In genomic region chr2:75311993-75312392, GRCh38 we compare ENCODE assay signal across 8 cellular contexts.
DNase-seq lines count a peak whose midpoint lies in the region; ATAC-seq, FAIRE-seq and TF ChIP-seq lines count a peak whose summit lies in the region.

No MANE protein-coding gene starts in this region.

- WGBS in A549 (ENCODE audit: missing lambda C conversion rate): 70% methylated on average over 4 of the region's 4 CpGs

- DNase-seq in A549 (ENCODE audit: low read depth in 1 of 2, low spot score in 1 of 2) (peak in 1 of 2 experiments; percentile 32), NOMO-1 (lab: John Stamatoyannopoulos, UW; ENCODE audit: unreplicated experiment in 2 of 2) (peak; percentile 35 to 73), left kidney (ENCODE audit: low read depth, low spot score) (peak; percentile 33), NCI-H526 treated with DMSO at 0.1 percent for 48 hours (lab: John Stamatoyannopoulos, UW) (no peak), frontal cortex (ENCODE audit: low spot score in 2 of 2) (no peak)
- DNase-seq in NK-92 treated with Interleukin-12 subunit alpha and Interleukin-12 subunit beta, amount 100 ng/mL, for 24 hours (lab: John Stamatoyannopoulos, UW): no peak

- no peak for TF ChIP-seq EP300 in A549 (IDR thresholded peaks at IDR 0.05)

- POLR2A ChIA-PET in A549 (lab: Yijun Ruan, JAX): no interaction called here

- CTCF ChIA-PET in A549 (lab: Yijun Ruan, JAX): interaction anchor here (0.9 kb wide), 1 partner anchor 112 kb away, joined by 3 read pairs; the partner anchor contains the start of gene TACR1

- no peaks in the 10 kb centered on the region for H3K9me3 ChIP-seq in A549

- H3K4me2 ChIP-seq in A549: no peak overlapping the region

- no peak overlapping the region for H3K27ac ChIP-seq in A549

- ATAC-seq in A549: peak; percentile 93 to 96
- peak; percentile 100 for ATAC-seq in GM18870 (IDR thresholded peaks at IDR 0.05; ENCODE audit: unreplicated experiment)
- peak; percentile 100 for ATAC-seq in HG02943 (IDR thresholded peaks at IDR 0.05; ENCODE audit: low read depth, unreplicated experiment)

- H3K4me3 ChIP-seq in A549: no peak overlapping the region

- TF ChIP-seq RAD21 in A549 (conservative IDR thresholded peaks at IDR 0.05 in 1 of 2, IDR thresholded peaks at IDR 0.05 in 1 of 2): no peak

- no peak for TF ChIP-seq CTCF in A549 (IDR thresholded peaks at IDR 0.05)

- peaks cover 18% of the 10 kb centered on the region for H3K4me1 ChIP-seq in A549

- FAIRE-seq in A549 (lab: Jason Lieb, UNC) (no peak), frontal cortex (lab: Jason Lieb, UNC) (no peak)

- TF ChIP-seq POLR2A in A549 (IDR thresholded peaks at IDR 0.05; ENCODE audit: low read length): no peak

TF ChIP-seq in A549, 52 proteins besides CTCF, POLR2A, EP300 and RAD21:
- TF ChIP-seq PHF8 (IDR thresholded peaks at IDR 0.05; ENCODE audit: borderline replicate concordance, low read depth) (no peak), JUN (IDR thresholded peaks at IDR 0.05) (no peak)
- TF ChIP-seq, protein P1, sequence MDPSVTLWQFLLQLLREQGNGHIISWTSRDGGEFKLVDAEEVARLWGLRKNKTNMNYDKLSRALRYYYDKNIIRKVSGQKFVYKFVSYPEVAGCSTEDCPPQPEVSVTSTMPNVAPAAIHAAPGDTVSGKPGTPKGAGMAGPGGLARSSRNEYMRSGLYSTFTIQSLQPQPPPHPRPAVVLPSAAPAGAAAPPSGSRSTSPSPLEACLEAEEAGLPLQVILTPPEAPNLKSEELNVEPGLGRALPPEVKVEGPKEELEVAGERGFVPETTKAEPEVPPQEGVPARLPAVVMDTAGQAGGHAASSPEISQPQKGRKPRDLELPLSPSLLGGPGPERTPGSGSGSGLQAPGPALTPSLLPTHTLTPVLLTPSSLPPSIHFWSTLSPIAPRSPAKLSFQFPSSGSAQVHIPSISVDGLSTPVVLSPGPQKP (IDR thresholded peaks at IDR 0.05; ENCODE audit: low read depth, low read length): no peak

Comparison
In these comparisons a context has a peak if more than half of its experiments do, and no peak if none do; other contexts are left out.
1. DNase-seq: peak in NOMO-1 (2 of 2) and left kidney (single experiment); none in NCI-H526 treated with DMSO at 0.1 percent for 48 hours (single experiment), NK-92 treated with Interleukin-12 subunit alpha and Interleukin-12 subunit beta, amount 100 ng/mL, for 24 hours (single experiment) and frontal cortex (0 of 2).
2. Peak in every context shown above with its lines, with median percentiles within 50 percentile points of each other: ATAC-seq.